ENCODE assay signal across 1 cellular context in the genomic region with DNA sequence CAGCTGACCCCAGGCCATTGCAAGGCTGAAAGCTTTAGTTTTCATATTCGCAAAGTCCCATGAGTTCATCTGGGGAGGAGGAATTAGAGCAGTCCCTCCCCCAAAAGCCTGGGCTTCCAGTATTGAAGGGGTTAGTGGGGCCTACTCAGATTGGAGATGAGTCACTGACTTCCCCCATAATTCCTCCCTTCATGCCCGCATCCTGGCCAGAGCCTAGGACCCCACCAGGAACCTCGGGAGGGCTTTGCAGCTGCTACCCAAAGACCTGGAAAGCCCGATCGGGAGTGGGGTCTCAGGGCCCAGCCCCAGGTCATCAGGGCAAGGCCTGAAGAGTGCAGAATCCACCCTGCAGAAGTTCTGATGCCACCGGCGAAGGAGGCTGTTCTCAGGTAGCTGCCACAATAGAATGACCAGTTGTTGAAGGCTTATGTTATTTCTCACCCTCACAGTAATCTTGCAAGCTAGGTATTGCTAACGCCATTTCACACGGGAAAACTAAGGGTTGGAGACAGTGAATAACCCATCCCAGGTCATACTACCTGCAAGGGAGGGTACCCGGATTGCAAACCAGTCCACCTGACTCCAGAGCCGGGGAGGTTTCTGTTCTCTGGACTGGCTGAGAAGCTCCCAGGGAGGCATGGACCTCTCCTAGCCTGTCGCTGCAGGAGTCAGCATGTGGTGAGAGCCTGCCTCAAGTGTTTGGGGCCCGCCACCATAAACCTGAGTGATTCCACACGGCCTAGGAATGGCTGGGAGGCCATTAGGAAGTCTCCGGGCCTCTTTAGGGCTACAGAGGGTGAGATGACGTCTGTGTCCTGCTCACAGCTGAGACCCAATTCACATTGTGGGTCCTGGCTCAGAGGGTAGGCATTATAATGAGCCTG.
TF ChIP-seq lines count a peak whose summit lies in the region.

No MANE protein-coding gene starts in this region.

TF ChIP-seq in IMR-90, 13 proteins besides CTCF, POLR2A, EP300 and RAD21:
- TF ChIP-seq CHD1 (IDR thresholded peaks at IDR 0.05; ENCODE audit: low read depth, low read length): no peak
- no peak for TF ChIP-seq RCOR1 (IDR thresholded peaks at IDR 0.05; ENCODE audit: insufficient replicate concordance, low read length)
- TF ChIP-seq CEBPB (IDR thresholded peaks at IDR 0.05; ENCODE audit: low read depth, low read length): no peak
- TF ChIP-seq SMC3 (IDR thresholded peaks at IDR 0.05; ENCODE audit: low read depth, low read length): no peak
- TF ChIP-seq FOS (IDR thresholded peaks at IDR 0.05; ENCODE audit: low read depth, low read length): no peak
- TF ChIP-seq BHLHE40 (IDR thresholded peaks at IDR 0.05; ENCODE audit: low read depth, low read length): no peak
- TF ChIP-seq MAZ (IDR thresholded peaks at IDR 0.05; ENCODE audit: borderline replicate concordance, low read depth, low read length): no peak
- no peak for TF ChIP-seq MAFK (IDR thresholded peaks at IDR 0.05; ENCODE audit: low read depth, low read length)
- TF ChIP-seq, protein P1, sequence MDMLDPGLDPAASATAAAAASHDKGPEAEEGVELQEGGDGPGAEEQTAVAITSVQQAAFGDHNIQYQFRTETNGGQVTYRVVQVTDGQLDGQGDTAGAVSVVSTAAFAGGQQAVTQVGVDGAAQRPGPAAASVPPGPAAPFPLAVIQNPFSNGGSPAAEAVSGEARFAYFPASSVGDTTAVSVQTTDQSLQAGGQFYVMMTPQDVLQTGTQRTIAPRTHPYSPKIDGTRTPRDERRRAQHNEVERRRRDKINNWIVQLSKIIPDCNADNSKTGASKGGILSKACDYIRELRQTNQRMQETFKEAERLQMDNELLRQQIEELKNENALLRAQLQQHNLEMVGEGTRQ (IDR thresholded peaks at IDR 0.05; ENCODE audit: low read depth, low read length): no peak
- TF ChIP-seq RFX5 (IDR thresholded peaks at IDR 0.05; ENCODE audit: low read depth, low read length): no peak
- TF ChIP-seq NFE2L2 (IDR thresholded peaks at IDR 0.05; ENCODE audit: low read depth, low read length): no peak
- TF ChIP-seq, protein P2, sequence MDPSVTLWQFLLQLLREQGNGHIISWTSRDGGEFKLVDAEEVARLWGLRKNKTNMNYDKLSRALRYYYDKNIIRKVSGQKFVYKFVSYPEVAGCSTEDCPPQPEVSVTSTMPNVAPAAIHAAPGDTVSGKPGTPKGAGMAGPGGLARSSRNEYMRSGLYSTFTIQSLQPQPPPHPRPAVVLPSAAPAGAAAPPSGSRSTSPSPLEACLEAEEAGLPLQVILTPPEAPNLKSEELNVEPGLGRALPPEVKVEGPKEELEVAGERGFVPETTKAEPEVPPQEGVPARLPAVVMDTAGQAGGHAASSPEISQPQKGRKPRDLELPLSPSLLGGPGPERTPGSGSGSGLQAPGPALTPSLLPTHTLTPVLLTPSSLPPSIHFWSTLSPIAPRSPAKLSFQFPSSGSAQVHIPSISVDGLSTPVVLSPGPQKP (IDR thresholded peaks at IDR 0.05; ENCODE audit: borderline replicate concordance, low read depth, low read length): no peak
- TF ChIP-seq MXI1 (IDR thresholded peaks at IDR 0.05; ENCODE audit: borderline replicate concordance, low read depth, low read length): no peak
TF ChIP-seq in IMR-90: peak in this region for 0.
